Comparison of ENCODE assay signal across 30 cellular contexts in the genomic region with DNA sequence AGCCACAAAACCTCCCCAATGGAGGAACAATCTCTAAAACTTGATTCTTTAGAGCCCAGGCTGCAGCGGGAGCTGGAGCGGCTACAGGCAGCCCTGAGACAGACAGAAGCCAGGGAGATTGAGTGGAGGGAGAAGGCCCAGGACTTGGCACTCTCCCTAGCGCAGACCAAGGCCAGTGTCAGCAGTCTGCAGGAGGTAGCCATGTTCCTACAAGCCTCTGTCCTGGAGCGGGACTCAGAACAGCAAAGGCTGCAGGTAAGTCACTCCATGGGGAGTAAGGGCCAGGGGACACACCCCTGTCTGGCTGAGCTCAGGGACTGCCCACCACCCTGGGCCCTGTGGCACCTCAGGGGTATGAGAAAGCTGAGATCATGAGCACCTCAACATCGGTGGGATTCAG. TPM values are rescaled to one million over a fixed set of nuclear protein-coding genes. Genes with fewer than 3 reads are reported as not detected.
DNase-seq lines count a peak whose midpoint lies in the region; ATAC-seq and TF ChIP-seq lines count a peak whose summit lies in the region.
"Had no signal": no experiment of that assay in that cellular context is flagged by ENCODE, and none has a peak within 500 bp of the region (broad histone marks: within the 10 kb centered on the region; RNA-seq: fewer than 3 reads in every experiment).

No MANE protein-coding gene starts in this region.

- H3K9me3 ChIP-seq in Panc1 (ENCODE audit: control insufficient read depth, insufficient read depth, low read depth, low read length): no peaks in the 10 kb centered on the region
- H3K9me3 ChIP-seq: SK-N-SH, thoracic aorta had no signal

- peaks cover 99% of the 10 kb centered on the region for H3K36me3 Mint-ChIP-seq in activated T-cell treated with anti-CD3 and anti-CD28 coated beads, Interleukin-2, amount 50 U/mL, for 24 hours (ENCODE audit: low read depth)
- H3K36me3 Mint-ChIP-seq in brain (peaks cover 81% of the 10 kb centered on the region), neural crest cell (ENCODE audit: low read depth) (peaks cover 19% of the 10 kb centered on the region)

- no peaks in the 10 kb centered on the region for H3K9me3 Mint-ChIP-seq in activated T-cell treated with anti-CD3 and anti-CD28 coated beads, Interleukin-2, amount 50 U/mL, for 24 hours
- no peaks in the 10 kb centered on the region for H3K9me3 Mint-ChIP-seq in brain
- no peaks in the 10 kb centered on the region for H3K9me3 Mint-ChIP-seq in neural crest cell
- H3K9me3 Mint-ChIP-seq: CD4-positive, CD25-positive, alpha-beta regulatory T cell; stimulated activated naive CD8-positive, alpha-beta T cell treated with anti-CD3 and anti-CD28 coated beads, Interleukin-15, amount 100 ng/mL, for 72 hours; T-helper 1 cell treated with Interleukin-12 subunit alpha and Interleukin-12 subunit beta and Interleukin-4 antibody, amounts not matched to agents 30 μg/mL and 1 μg/mL, for 36 hours had no signal

- H3K27me3 ChIP-seq in Panc1 (ENCODE audit: control insufficient read depth, insufficient read depth, low read length): no peaks in the 10 kb centered on the region

- no peak for TF ChIP-seq CTCF in Panc1 (IDR thresholded peaks at IDR 0.05)
- no peak for TF ChIP-seq CTCF in brain (conservative IDR thresholded peaks at IDR 0.05)
- TF ChIP-seq CTCF in neural crest cell (conservative IDR thresholded peaks at IDR 0.05): no peak

- no peaks in the 10 kb centered on the region for H3K27me3 Mint-ChIP-seq in activated T-cell treated with anti-CD3 and anti-CD28 coated beads, Interleukin-2, amount 50 U/mL, for 24 hours
- peaks cover 3% of the 10 kb centered on the region for H3K27me3 Mint-ChIP-seq in brain
- H3K27me3 Mint-ChIP-seq in neural crest cell (ENCODE audit: low read depth): no peaks in the 10 kb centered on the region
- H3K27me3 Mint-ChIP-seq: CD4-positive, CD25-positive, alpha-beta regulatory T cell; stimulated activated naive CD8-positive, alpha-beta T cell treated with anti-CD3 and anti-CD28 coated beads, Interleukin-15, amount 100 ng/mL, for 72 hours had no signal

- H3K4me1 Mint-ChIP-seq in activated T-cell treated with anti-CD3 and anti-CD28 coated beads, Interleukin-2, amount 50 U/mL, for 24 hours (ENCODE audit: low read depth): peaks cover 30% of the 10 kb centered on the region
- H3K4me1 Mint-ChIP-seq in brain (peaks cover 5% of the 10 kb centered on the region), neural crest cell (no peaks in the 10 kb centered on the region)

- H3K27ac ChIP-seq in Panc1 (ENCODE audit: low read length): no peak overlapping the region
- H3K27ac ChIP-seq: parathyroid adenoma, skin epidermis, thoracic aorta had no signal

- peaks cover 2% of the 10 kb centered on the region; the same call in 1 of the 2 replicates for H3K36me3 ChIP-seq in Panc1 (ENCODE audit: control insufficient read depth, insufficient read depth, low read length)

- H3K4me1 ChIP-seq in Panc1 (ENCODE audit: control insufficient read depth, insufficient read depth, low read length): no peaks in the 10 kb centered on the region
- H3K4me1 ChIP-seq: parathyroid adenoma had no signal

- BruUV-seq in Panc1 (replicated peaks; lab: Mats Ljungman, UMichigan): no TSS peak

- peak overlapping the region; percentile 72 for H3K27ac Mint-ChIP-seq in activated T-cell treated with anti-CD3 and anti-CD28 coated beads, Interleukin-2, amount 50 U/mL, for 24 hours
- H3K27ac Mint-ChIP-seq in brain (peak overlapping the region in 3 of 5 experiments; percentile 54 to 88 (median 60)), neural crest cell (ENCODE audit: unreplicated experiment) (peak overlapping the region; percentile 91)

- in situ Hi-C loops in Panc1 (cut with HindIII; ENCODE audit: low pct_unique_long_range_greater_than_20kb, low sequenced_read_pairs): no loop called here

- intact Hi-C loops in Panc1 (cut with micrococcal nuclease; ENCODE audit: unreplicated experiment): no loop called here

- no peak for DNase-seq in activated T-cell treated with anti-CD3 and anti-CD28 coated beads, Interleukin-2, amount 50 U/mL, for 24 hours
- DNase-seq in activated T-cell treated with anti-CD3 and anti-CD28 coated beads, Interleukin-2, amount 50 U/mL, for 1 hour: no peak
- DNase-seq in Panc1 (ENCODE audit: low read depth, low spot score): no peak
- DNase-seq in neural crest cell (ENCODE audit: low read depth, low spot score): no peak
- DNase-seq: activated CD4-positive, alpha-beta T cell treated with anti-CD3 and anti-CD28 coated beads, Interleukin-2, amount 50 U/mL, for 48 hours; activated T-cell treated with anti-CD3 and anti-CD28 coated beads for 4 hours; CD4-positive, CD25-positive, alpha-beta regulatory T cell; effector CD4-positive, alpha-beta T cell; GOT3; left colon; mammary epithelial cell; NCI-H1105; NCI-H187; retina; RPMI8226; SK-N-SH; stimulated activated naive CD8-positive, alpha-beta T cell treated with anti-CD3 and anti-CD28 coated beads, Interleukin-15, amount 100 ng/mL, for 72 hours had no signal

- H3K4me3 Mint-ChIP-seq in activated T-cell treated with anti-CD3 and anti-CD28 coated beads, Interleukin-2, amount 50 U/mL, for 24 hours: no peak overlapping the region
- H3K4me3 Mint-ChIP-seq in brain (no peak overlapping the region), neural crest cell (no peak overlapping the region)
- H3K4me3 Mint-ChIP-seq: T-helper 1 cell treated with Interleukin-12 subunit alpha and Interleukin-12 subunit beta and Interleukin-4 antibody, amounts not matched to agents 30 μg/mL and 1 μg/mL, for 36 hours had no signal

- CTCF ChIA-PET in Panc1 (lab: Charles Lee): interaction anchor here (1.0 kb wide), 1 partner anchor 58 kb away, joined by 3 read pairs; no protein-coding TSS in a partner anchor

- POLR2A ChIA-PET in Panc1 (lab: Charles Lee): no interaction called here

- H3K4me3 ChIP-seq in Panc1 (ENCODE audit: low read depth in 2 of 2, low read length in 2 of 2): no peak overlapping the region
- H3K4me3 ChIP-seq: K562, skin epidermis, thoracic aorta had no signal

- ATAC-seq in Panc1: 0 out of 2 replicates have a peak, but pooled peaks have one; percentile 22
- no peak for ATAC-seq in HG03108 (IDR thresholded peaks at IDR 0.05; ENCODE audit: unreplicated experiment)
- ATAC-seq in HG03097 (IDR thresholded peaks at IDR 0.05; ENCODE audit: low FRiP score, unreplicated experiment): no peak
- ATAC-seq in GM18502 (IDR thresholded peaks at IDR 0.05; ENCODE audit: poor library complexity, unreplicated experiment): no peak
- ATAC-seq: K562; left colon; stimulated activated naive CD8-positive, alpha-beta T cell treated with anti-CD3 and anti-CD28 coated beads, Interleukin-15, amount 100 ng/mL, for 72 hours had no signal

RNA-seq across cellular contexts. Expression of gene C20orf173, which starts 24.7 kb away (rescaled TPM):
- total RNA-seq in Panc1 (2021; ENCODE audit: unreplicated experiment) (not detected), neural crest cell (not detected in 2 replicates)
- polyA plus RNA-seq in Panc1 (2012; ENCODE audit: insufficient read length): not detected
- polyA plus RNA-seq in brain (ENCODE audit: insufficient read depth, low read depth, low replicate concordance): not detected
- total RNA-seq: bronchial epithelial cell; CD4-positive, CD25-positive, alpha-beta regulatory T cell; K562; left colon; mammary epithelial cell; MCF 10A; mucosa of gallbladder; thoracic aorta; urinary bladder had no signal
- polyA plus RNA-seq: CD4-positive, CD25-positive, alpha-beta regulatory T cell; K562; mammary epithelial cell; SK-N-SH; urinary bladder had no signal

RNA-seq across cellular contexts. Expression of gene ERGIC3, which starts 37.1 kb away (rescaled TPM):
- total RNA-seq in Panc1 (2021; ENCODE audit: unreplicated experiment): 265 TPM
- polyA plus RNA-seq in Panc1 (2012; ENCODE audit: insufficient read length): 346 TPM
- polyA plus RNA-seq in brain (ENCODE audit: insufficient read depth, low read depth, low replicate concordance): 404 TPM
- 250 and 267 TPM in 2 replicates for total RNA-seq in neural crest cell

RNA-seq across cellular contexts. Expression of gene CEP250, which starts 49.4 kb away (rescaled TPM):
- total RNA-seq in Panc1 (2021; ENCODE audit: unreplicated experiment) (82.5 TPM), neural crest cell (64.5 and 67.7 TPM in 2 replicates)
- 61.0 TPM for polyA plus RNA-seq in Panc1 (2012; ENCODE audit: insufficient read length)
- 49.7 TPM for polyA plus RNA-seq in brain (ENCODE audit: insufficient read depth, low read depth, low replicate concordance)
